11 cellular contexts compared by ENCODE assay signal in the genomic region with DNA sequence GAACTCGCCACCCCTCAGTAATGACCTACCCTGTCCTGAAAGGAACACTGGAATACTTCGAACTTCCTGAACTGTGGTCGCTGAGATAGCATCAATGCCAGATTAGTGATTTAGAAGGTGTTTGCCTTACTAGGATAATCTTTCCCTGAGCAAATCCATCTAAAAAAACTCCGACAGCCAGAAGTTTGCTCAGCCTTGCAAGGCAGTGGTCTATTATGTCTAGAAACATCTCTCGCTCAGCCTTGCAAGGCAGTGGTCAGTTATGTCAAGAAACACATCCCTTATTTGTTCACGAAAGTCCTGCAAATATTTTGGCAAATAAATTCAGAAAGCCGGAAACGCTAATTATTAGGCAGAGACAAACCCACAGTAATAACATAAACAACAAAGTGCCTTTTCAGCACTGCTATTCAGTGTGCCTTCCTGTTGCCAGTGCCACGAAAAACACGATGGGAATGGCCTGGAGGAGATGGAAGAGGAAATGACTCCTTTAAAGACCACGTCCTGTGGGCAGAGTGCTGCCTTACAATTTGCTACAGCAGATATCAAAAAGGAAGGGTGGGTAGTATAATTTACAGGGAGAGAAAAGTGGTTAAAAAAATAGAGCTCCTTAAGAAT.
DNase-seq lines count a peak whose midpoint lies in the region; ATAC-seq and TF ChIP-seq lines count a peak whose summit lies in the region.
"Had no signal": no experiment of that assay in that cellular context is flagged by ENCODE, and none has a peak within 500 bp of the region (broad histone marks: within the 10 kb centered on the region; RNA-seq: fewer than 3 reads in every experiment).

No MANE protein-coding gene starts in this region.

- no peak overlapping the region for H3K4me3 ChIP-seq in spleen

- peak; percentile 77 for DNase-seq in HT1080 (ENCODE audit: low read depth)
- peak; percentile 48 for DNase-seq in left cardiac atrium
- no peak for DNase-seq in spleen
- DNase-seq in stimulated activated naive CD8-positive, alpha-beta T cell treated with anti-CD3 and anti-CD28 coated beads, Interleukin-15, amount 100 ng/mL, for 72 hours, result no peak
- DNase-seq in NCI-H524 treated with DMSO at 0.1 percent for 48 hours (lab: John Stamatoyannopoulos, UW), result no peak
- no peak for DNase-seq in NCI-H1092 (lab: John Stamatoyannopoulos, UW)
- no peak for DNase-seq in glutamatergic neuron
- DNase-seq: activated effector memory CD4-positive, alpha-beta T cell treated with Interleukin-2 at 50 U/mL for 16 hours; DMS79; NCI-H345 had no signal

- H3K27ac Mint-ChIP-seq in activated T-helper 17 cell treated with anti-CD3 and anti-CD28 coated beads, Interleukin-2, amount 50 U/mL, for 72 hours, result peak overlapping the region; percentile 45
- no peak overlapping the region for H3K27ac Mint-ChIP-seq in stimulated activated naive CD8-positive, alpha-beta T cell treated with anti-CD3 and anti-CD28 coated beads, Interleukin-15, amount 100 ng/mL, for 72 hours
- no peak overlapping the region for H3K27ac Mint-ChIP-seq in glutamatergic neuron (ENCODE audit: unreplicated experiment)

- H3K36me3 Mint-ChIP-seq in activated T-helper 17 cell treated with anti-CD3 and anti-CD28 coated beads, Interleukin-2, amount 50 U/mL, for 72 hours (ENCODE audit: low read depth), result no peaks in the 10 kb centered on the region
- no peaks in the 10 kb centered on the region for H3K36me3 Mint-ChIP-seq in glutamatergic neuron (ENCODE audit: unreplicated experiment)

- H3K27me3 ChIP-seq in spleen (replicated peaks in 1 of 7), result no peaks in the 10 kb centered on the region

- H3K4me3 Mint-ChIP-seq in activated T-helper 17 cell treated with anti-CD3 and anti-CD28 coated beads, Interleukin-2, amount 50 U/mL, for 72 hours, result no peak overlapping the region
- H3K4me3 Mint-ChIP-seq in stimulated activated naive CD8-positive, alpha-beta T cell treated with anti-CD3 and anti-CD28 coated beads, Interleukin-15, amount 100 ng/mL, for 72 hours, result no peak overlapping the region
- H3K4me3 Mint-ChIP-seq in glutamatergic neuron (ENCODE audit: unreplicated experiment), result no peak overlapping the region

- TF ChIP-seq POLR2A in spleen (IDR thresholded peaks at IDR 0.05), result no peak

- ATAC-seq in activated T-helper 17 cell treated with anti-CD3 and anti-CD28 coated beads, Interleukin-2, amount 50 U/mL, for 72 hours (replicated peaks), result no peak
- ATAC-seq in left cardiac atrium, result peak; percentile 45 to 60
- no peak for ATAC-seq in stimulated activated naive CD8-positive, alpha-beta T cell treated with anti-CD3 and anti-CD28 coated beads, Interleukin-15, amount 100 ng/mL, for 72 hours

- TF ChIP-seq CTCF in spleen (IDR thresholded peaks at IDR 0.05 in 8 of 11, conservative IDR thresholded peaks at IDR 0.05 in 3 of 11) (no peak), glutamatergic neuron (IDR thresholded peaks at IDR 0.05; ENCODE audit: partially characterized antibody, unreplicated experiment) (no peak)

- H3K4me1 ChIP-seq in spleen, result peaks cover 4 to 71% (median 29%) of the 10 kb centered on the region in 6 donors

- peak overlapping the region in 7 of 8 donors; percentile 1 to 59 (median 40) for H3K27ac ChIP-seq in spleen

- H3K4me1 Mint-ChIP-seq in activated T-helper 17 cell treated with anti-CD3 and anti-CD28 coated beads, Interleukin-2, amount 50 U/mL, for 72 hours, result peaks cover 10% of the 10 kb centered on the region
- H3K4me1 Mint-ChIP-seq in stimulated activated naive CD8-positive, alpha-beta T cell treated with anti-CD3 and anti-CD28 coated beads, Interleukin-15, amount 100 ng/mL, for 72 hours, result peaks cover 35% of the 10 kb centered on the region
- H3K4me1 Mint-ChIP-seq in glutamatergic neuron (ENCODE audit: low read depth, unreplicated experiment), result peaks cover 27% of the 10 kb centered on the region

- H3K36me3 ChIP-seq in spleen, result no peaks in the 10 kb centered on the region

- H3K9me3 Mint-ChIP-seq in activated T-helper 17 cell treated with anti-CD3 and anti-CD28 coated beads, Interleukin-2, amount 50 U/mL, for 72 hours, result no peaks in the 10 kb centered on the region
- no peaks in the 10 kb centered on the region for H3K9me3 Mint-ChIP-seq in stimulated activated naive CD8-positive, alpha-beta T cell treated with anti-CD3 and anti-CD28 coated beads, Interleukin-15, amount 100 ng/mL, for 72 hours
- H3K9me3 Mint-ChIP-seq in glutamatergic neuron (ENCODE audit: unreplicated experiment), result peaks cover 5% of the 10 kb centered on the region

- H3K9me3 ChIP-seq in spleen, result no peaks in the 10 kb centered on the region

- no peaks in the 10 kb centered on the region for H3K27me3 Mint-ChIP-seq in activated T-helper 17 cell treated with anti-CD3 and anti-CD28 coated beads, Interleukin-2, amount 50 U/mL, for 72 hours
- H3K27me3 Mint-ChIP-seq in stimulated activated naive CD8-positive, alpha-beta T cell treated with anti-CD3 and anti-CD28 coated beads, Interleukin-15, amount 100 ng/mL, for 72 hours, result no peaks in the 10 kb centered on the region
- H3K27me3 Mint-ChIP-seq in glutamatergic neuron (ENCODE audit: unreplicated experiment), result no peaks in the 10 kb centered on the region

- WGBS in spleen, 5 donors, result 44 to 54% (median 48%) methylated on average over 11 of the region's 11 CpGs

- intact Hi-C loops in left cardiac atrium (cut with DNase I) (no loop called here), spleen (cut with DNase I; ENCODE audit: low total_unique reads) (no loop called here)

Comparison
In these comparisons a context has a peak if more than half of its experiments do, and no peak if none do; other contexts are left out.
1. DNase-seq: peak in HT1080 (single experiment) and left cardiac atrium (single experiment); none in spleen (single experiment), stimulated activated naive CD8-positive, alpha-beta T cell treated with anti-CD3 and anti-CD28 coated beads, Interleukin-15, amount 100 ng/mL, for 72 hours (0 of 2), NCI-H524 treated with DMSO at 0.1 percent for 48 hours (single experiment), NCI-H1092 (single experiment) and glutamatergic neuron (single experiment).
2. ATAC-seq: peak in left cardiac atrium (2 of 2); none in activated T-helper 17 cell treated with anti-CD3 and anti-CD28 coated beads, Interleukin-2, amount 50 U/mL, for 72 hours (single experiment) and stimulated activated naive CD8-positive, alpha-beta T cell treated with anti-CD3 and anti-CD28 coated beads, Interleukin-15, amount 100 ng/mL, for 72 hours (single experiment).